Comparison of ENCODE assay signal across 20 cellular contexts in genomic region chr5:109931049-109931448, GRCh38.
DNase-seq lines count a peak whose midpoint lies in the region; ATAC-seq and TF ChIP-seq lines count a peak whose summit lies in the region.
"Had no signal": no experiment of that assay in that cellular context is flagged by ENCODE, and none has a peak within 500 bp of the region (broad histone marks: within the 10 kb centered on the region; RNA-seq: fewer than 3 reads in every experiment).

No MANE protein-coding gene starts in this region.

- no peaks in the 10 kb centered on the region for H3K27me3 ChIP-seq in OCI-LY3 (ENCODE audit: low read depth, low read length)
- H3K27me3 ChIP-seq in right cardiac atrium (ENCODE audit: control insufficient read depth, insufficient read depth): no peaks in the 10 kb centered on the region
- H3K27me3 ChIP-seq: Peyer's patch had no signal

- DNase-seq in glutamatergic neuron (no peak), germinal center (ENCODE audit: low spot score) (no peak), right cardiac atrium (no peak)
- DNase-seq in stimulated activated CD4-positive, alpha-beta T cell treated with anti-CD3 and anti-CD28 coated beads, Interleukin-2, amount 100 ng/mL, for 24 hours: no peak
- DNase-seq: AML-193, DMS79 treated with DMSO at 0.1 percent for 48 hours, GM23248, NCI-H1048, NCI-H1436 treated with DMSO at 0.1 percent for 48 hours, NCI-H2081, NCI-H510A, NCI-H774, Peyer's patch, T-helper 17 cell had no signal

- no peaks in the 10 kb centered on the region for H3K9me3 ChIP-seq in OCI-LY3 (ENCODE audit: insufficient read depth, low read length)
- H3K9me3 ChIP-seq in right cardiac atrium (ENCODE audit: control insufficient read depth, low read length): no peaks in the 10 kb centered on the region
- H3K9me3 ChIP-seq: HAP-1, Peyer's patch had no signal

- H3K4me3 Mint-ChIP-seq in glutamatergic neuron (ENCODE audit: unreplicated experiment): peak overlapping the region; percentile 66
- H3K4me3 Mint-ChIP-seq: CD14-positive monocyte, T-helper 17 cell had no signal

- H3K27me3 Mint-ChIP-seq in glutamatergic neuron (ENCODE audit: unreplicated experiment): peaks cover 10% of the 10 kb centered on the region

- H3K9me3 Mint-ChIP-seq in glutamatergic neuron (ENCODE audit: unreplicated experiment): peaks cover 10% of the 10 kb centered on the region

- peak; percentile 73 for ATAC-seq in GM19324 (IDR thresholded peaks at IDR 0.05; ENCODE audit: low FRiP score, unreplicated experiment)
- ATAC-seq in HG03280 (IDR thresholded peaks at IDR 0.05; ENCODE audit: unreplicated experiment): peak; percentile 48
- ATAC-seq in right cardiac atrium: no peak
- ATAC-seq: Right ventricle myocardium inferior, T-helper 17 cell had no signal

- H2AFZ ChIP-seq in OCI-LY3 (ENCODE audit: low read depth, low read length): peak overlapping the region; percentile 64; the same call in 1 of the 2 replicates
- H2AFZ ChIP-seq: GM23248 had no signal

- H3K4me3 ChIP-seq in OCI-LY3 (ENCODE audit: low read length) (peak overlapping the region; percentile 70), right cardiac atrium (ENCODE audit: low read length) (no peak overlapping the region)
- H3K4me3 ChIP-seq: GM23248, HAP-1, Peyer's patch had no signal

- 90% methylated on average over 4 of the region's 4 CpGs for WGBS in right cardiac atrium

- H3K4me1 ChIP-seq in OCI-LY3 (ENCODE audit: low read length) (peaks cover 45% of the 10 kb centered on the region), right cardiac atrium (ENCODE audit: control insufficient read depth, insufficient read depth, low read length) (no peaks in the 10 kb centered on the region)
- H3K4me1 ChIP-seq: HAP-1, Peyer's patch had no signal

- H3K36me3 ChIP-seq in OCI-LY3 (replicated peaks; ENCODE audit: low read depth, low read length): no peaks in the 10 kb centered on the region
- H3K36me3 ChIP-seq: HAP-1, Peyer's patch had no signal

- peak overlapping the region; percentile 36; the same call in 1 of the 2 replicates for H3K27ac ChIP-seq in OCI-LY3 (ENCODE audit: low read length)
- no peak overlapping the region for H3K27ac ChIP-seq in right cardiac atrium (ENCODE audit: low read length)
- H3K27ac ChIP-seq: GM23248, Peyer's patch had no signal

- H3K4me2 ChIP-seq in OCI-LY3 (ENCODE audit: low read length): peak overlapping the region; percentile 91

- no peaks in the 10 kb centered on the region for H3K79me2 ChIP-seq in OCI-LY3 (ENCODE audit: low read length)

- no peak overlapping the region; the same call in 1 of the 2 replicates for H3K9ac ChIP-seq in OCI-LY3 (ENCODE audit: low read length)
- H3K9ac ChIP-seq: GM23248 had no signal

- H4K20me1 ChIP-seq in OCI-LY3 (ENCODE audit: insufficient read depth, low read length): no peaks in the 10 kb centered on the region

- intact Hi-C loops in right cardiac atrium (cut with DNase I): no loop called here

- H3K27ac Mint-ChIP-seq in glutamatergic neuron (ENCODE audit: unreplicated experiment): peak overlapping the region; percentile 95
- H3K27ac Mint-ChIP-seq: CD14-positive monocyte, T-helper 17 cell had no signal

- H3K4me1 Mint-ChIP-seq in glutamatergic neuron (ENCODE audit: low read depth, unreplicated experiment): peaks cover 49% of the 10 kb centered on the region
- H3K4me1 Mint-ChIP-seq: CD14-positive monocyte had no signal

- TF ChIP-seq CTCF in OCI-LY3 (IDR thresholded peaks at IDR 0.05; ENCODE audit: low read depth, low read length) (no peak), glutamatergic neuron (IDR thresholded peaks at IDR 0.05; ENCODE audit: partially characterized antibody, unreplicated experiment) (no peak)

- no peaks in the 10 kb centered on the region for H3K36me3 Mint-ChIP-seq in glutamatergic neuron (ENCODE audit: unreplicated experiment)
- H3K36me3 Mint-ChIP-seq: CD14-positive monocyte had no signal

Comparison
In these comparisons a context has a peak if more than half of its experiments do, and no peak if none do; other contexts are left out.
1. ATAC-seq: peak in GM19324 (single experiment) and HG03280 (single experiment); none in right cardiac atrium (0 of 2).